Comparison of ENCODE assay signal across 15 cellular contexts in the genomic region with DNA sequence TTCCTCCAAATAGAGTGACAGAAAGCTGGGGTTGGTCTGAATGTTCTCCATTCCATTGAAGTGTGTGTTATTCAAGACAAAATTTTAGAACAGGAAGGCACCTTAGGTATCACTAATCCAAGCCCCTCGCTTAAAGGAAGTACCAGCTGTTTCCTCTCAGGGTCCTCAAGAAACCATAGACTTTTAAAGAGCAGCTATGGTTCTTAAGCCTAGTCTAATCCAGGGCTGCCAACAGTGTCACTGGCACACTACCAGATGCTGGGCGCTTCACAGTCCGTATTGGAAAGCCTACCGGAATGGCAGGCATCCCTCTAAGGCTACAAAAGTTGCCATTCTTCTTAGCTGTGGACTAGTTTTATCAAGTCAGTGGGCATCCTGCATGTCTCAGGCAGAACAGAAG. TPM values are rescaled to one million over a fixed set of nuclear protein-coding genes. Genes with fewer than 3 reads are reported as not detected.
A peak's percentile ranks its signal among the peaks of the same experiment; 100 is the strongest.
DNase-seq lines count a peak whose midpoint lies in the region; ATAC-seq, FAIRE-seq and TF ChIP-seq lines count a peak whose summit lies in the region.
"Had no signal": no experiment of that assay in that cellular context is flagged by ENCODE, and none has a peak within 500 bp of the region (broad histone marks: within the 10 kb centered on the region; RNA-seq: fewer than 3 reads in every experiment).

No MANE protein-coding gene starts in this region.

- H3K4me1 ChIP-seq in CD4-positive, CD25-positive, alpha-beta regulatory T cell (ENCODE audit: control insufficient read depth, insufficient read depth, low read length, poor library complexity, severe bottlenecking), result peaks cover 63% of the 10 kb centered on the region
- H3K4me1 ChIP-seq in DOHH2 (ENCODE audit: control insufficient read depth, low read length) (peaks cover 77% of the 10 kb centered on the region), Panc1 (ENCODE audit: control insufficient read depth, insufficient read depth, low read length) (peaks cover 11% of the 10 kb centered on the region), keratinocyte (ENCODE audit: control insufficient read depth, extremely low read depth, insufficient read depth, low read length) (peaks cover 36% of the 10 kb centered on the region), left lung (peaks cover 5 to 55% of the 10 kb centered on the region in 2 donors)

- no peak for ATAC-seq in CD4-positive, CD25-positive, alpha-beta regulatory T cell (ENCODE audit: low read depth in 2 of 2)
- ATAC-seq in Panc1 (no peak), left lung (no peak)

- peak in 1 of 3 donors; percentile 44 for DNase-seq in CD4-positive, CD25-positive, alpha-beta regulatory T cell
- DNase-seq in Panc1 (ENCODE audit: low read depth, low spot score) (no peak), keratinocyte (ENCODE audit: low read depth, low spot score) (no peak), NCI-H1048 (lab: John Stamatoyannopoulos, UW) (no peak), left lung (no peak), COLO829 (ENCODE audit: low spot score) (no peak), NCI-H2227 treated with DMSO at 0.1 percent for 48 hours (lab: John Stamatoyannopoulos, UW) (no peak)
- DNase-seq: amniotic stem cell; dorsolateral prefrontal cortex; foreskin fibroblast; NCI-H345; nucleus accumbens; stimulated activated CD4-positive, alpha-beta T cell treated with anti-CD3 and anti-CD28 coated beads, Interleukin-4, amount 100 ng/mL, for 24 hours had no signal

- no peaks in the 10 kb centered on the region for H3K27me3 ChIP-seq in CD4-positive, CD25-positive, alpha-beta regulatory T cell (ENCODE audit: control insufficient read depth, insufficient read depth, low read length)
- H3K27me3 ChIP-seq in DOHH2 (ENCODE audit: control insufficient read depth, low read length) (no peaks in the 10 kb centered on the region), Panc1 (ENCODE audit: control insufficient read depth, insufficient read depth, low read length) (no peaks in the 10 kb centered on the region), keratinocyte (ENCODE audit: control insufficient read depth, extremely low read depth, insufficient read depth, low read length) (no peaks in the 10 kb centered on the region), left lung (no peaks in the 10 kb centered on the region)
- H3K27me3 ChIP-seq: dorsolateral prefrontal cortex had no signal

- CTCF ChIA-PET in Panc1 (lab: Charles Lee), result no interaction called here

- H3K36me3 ChIP-seq in CD4-positive, CD25-positive, alpha-beta regulatory T cell (ENCODE audit: control insufficient read depth, insufficient read depth, low read length), result no peaks in the 10 kb centered on the region
- H3K36me3 ChIP-seq in DOHH2 (ENCODE audit: control insufficient read depth, low read length) (peaks cover 20% of the 10 kb centered on the region), Panc1 (ENCODE audit: control insufficient read depth, insufficient read depth, low read length) (no peaks in the 10 kb centered on the region), keratinocyte (ENCODE audit: control insufficient read depth in 2 of 2, extremely low read depth in 1 of 2, insufficient read depth in 2 of 2, low read length in 2 of 2) (no peaks in the 10 kb centered on the region), left lung (no peaks in the 10 kb centered on the region)

- peaks cover 28% of the 10 kb centered on the region for H3F3A ChIP-seq in DOHH2 (ENCODE audit: control insufficient read depth, insufficient read depth)

- BruUV-seq in Panc1 (replicated peaks; lab: Mats Ljungman, UMichigan), result no TSS peak

- peaks cover 23 to 82% (median 50%) of the 10 kb centered on the region in 4 donors for H3K4me1 Mint-ChIP-seq in CD4-positive, CD25-positive, alpha-beta regulatory T cell

- no peaks in the 10 kb centered on the region for H3K27me3 Mint-ChIP-seq in CD4-positive, CD25-positive, alpha-beta regulatory T cell

- H3K9me3 Mint-ChIP-seq in CD4-positive, CD25-positive, alpha-beta regulatory T cell, result peaks cover 0 to 9% (median 0%) of the 10 kb centered on the region in 7 donors

- no peak for FAIRE-seq in keratinocyte (lab: Jason Lieb, UNC)
- FAIRE-seq: GM18507 had no signal

- H4K20me1 ChIP-seq in DOHH2 (ENCODE audit: control insufficient read depth, insufficient read depth, low read depth, low read length) (no peaks in the 10 kb centered on the region), keratinocyte (ENCODE audit: control insufficient read depth, extremely low read depth, insufficient read depth, low read length) (no peaks in the 10 kb centered on the region)

- peaks cover 0 to 5% of the 10 kb centered on the region in 2 experiments for H3K9me3 ChIP-seq in CD4-positive, CD25-positive, alpha-beta regulatory T cell (ENCODE audit: control insufficient read depth in 2 of 2, low read length in 2 of 2)
- H3K9me3 ChIP-seq in DOHH2 (ENCODE audit: control insufficient read depth, insufficient read depth, low read length) (peaks cover 10% of the 10 kb centered on the region), Panc1 (ENCODE audit: control insufficient read depth, insufficient read depth, low read depth, low read length) (no peaks in the 10 kb centered on the region), keratinocyte (ENCODE audit: control insufficient read depth, low read depth, low read length) (no peaks in the 10 kb centered on the region), left lung (peaks cover 0 to 2% of the 10 kb centered on the region in 2 donors)

- H3K9me2 ChIP-seq in DOHH2 (replicated peaks; ENCODE audit: control insufficient read depth, low read length), result no peaks in the 10 kb centered on the region

- POLR2A ChIA-PET in Panc1 (lab: Charles Lee), result no interaction called here

- dilution Hi-C loops in keratinocyte (cut with MboI; ENCODE audit: extremely low pct_ligation_motif_present, low sequenced_read_pairs), result no loop called here

- H2AFZ ChIP-seq in keratinocyte (ENCODE audit: control insufficient read depth, low read length), result peak overlapping the region; percentile 17

- in situ Hi-C loops in Panc1 (cut with HindIII; ENCODE audit: low pct_unique_long_range_greater_than_20kb, low sequenced_read_pairs), result no loop called here

- H3K4me3 Mint-ChIP-seq in CD4-positive, CD25-positive, alpha-beta regulatory T cell, result peak overlapping the region; percentile 95 to 100 (median 96)

- peaks cover 8% of the 10 kb centered on the region for H3K36me3 Mint-ChIP-seq in CD4-positive, CD25-positive, alpha-beta regulatory T cell

- H3K79me2 ChIP-seq in DOHH2 (ENCODE audit: control insufficient read depth, low read length) (peaks cover 52% of the 10 kb centered on the region), keratinocyte (ENCODE audit: control insufficient read depth, insufficient read depth, low read length) (peaks cover 3% of the 10 kb centered on the region)

- no peak for TF ChIP-seq CTCF in DOHH2 (IDR thresholded peaks at IDR 0.05; ENCODE audit: low read depth, low read length, poor library complexity, severe bottlenecking)
- TF ChIP-seq CTCF in Panc1 (IDR thresholded peaks at IDR 0.05), result no peak
- TF ChIP-seq CTCF in keratinocyte (optimal IDR thresholded peaks at IDR 0.05 in 1 of 3, IDR thresholded peaks at IDR 0.05 in 1 of 3, conservative IDR thresholded peaks at IDR 0.05 in 1 of 3; ENCODE audit: extremely low read depth in 1 of 3, insufficient read depth in 2 of 3, low read length in 3 of 3), result no peak
- no peak for TF ChIP-seq CTCF in left lung (IDR thresholded peaks at IDR 0.05)

- H3K27ac Mint-ChIP-seq in CD4-positive, CD25-positive, alpha-beta regulatory T cell, result peak overlapping the region; percentile 99 to 100 (median 99)

- H3K27ac ChIP-seq in CD4-positive, CD25-positive, alpha-beta regulatory T cell (ENCODE audit: insufficient read depth, low read length, poor library complexity, severe bottlenecking), result peak overlapping the region; percentile 96
- H3K27ac ChIP-seq in DOHH2 (ENCODE audit: low read depth, low read length) (peak overlapping the region; percentile 27), Panc1 (ENCODE audit: low read length) (peak overlapping the region; percentile 99; the same call in 1 of the 2 replicates), keratinocyte (ENCODE audit: control insufficient read depth, insufficient read depth, low read length) (no peak overlapping the region), left lung (no peak overlapping the region)

- H3K4me3 ChIP-seq in CD4-positive, CD25-positive, alpha-beta regulatory T cell (ENCODE audit: low read depth, low read length), result peak overlapping the region; percentile 85
- peak overlapping the region; percentile 82 for H3K4me3 ChIP-seq in DOHH2 (ENCODE audit: low read length)
- H3K4me3 ChIP-seq in Panc1 (ENCODE audit: low read depth in 2 of 2, low read length in 2 of 2), result no peak overlapping the region
- no peak overlapping the region for H3K4me3 ChIP-seq in keratinocyte (ENCODE audit: control insufficient read depth in 2 of 3, extremely low read depth in 1 of 3, insufficient read depth in 2 of 3, low read depth in 1 of 3, low read length in 3 of 3)
- no peak overlapping the region for H3K4me3 ChIP-seq in left lung

- no peak overlapping the region for H3K9ac ChIP-seq in keratinocyte (ENCODE audit: control insufficient read depth, extremely low read depth, insufficient read depth, low read length)

- H3K4me2 ChIP-seq in DOHH2 (ENCODE audit: low read length), result peak overlapping the region; percentile 89
- H3K4me2 ChIP-seq in keratinocyte (ENCODE audit: control insufficient read depth, extremely low read depth, insufficient read depth, low read depth, low read length), result peak overlapping the region; percentile 12

- H3K9me1 ChIP-seq in keratinocyte (ENCODE audit: control insufficient read depth, extremely low read depth, insufficient read depth, low read length), result no peaks in the 10 kb centered on the region

- intact Hi-C loops in Panc1 (cut with micrococcal nuclease; ENCODE audit: unreplicated experiment) (loop anchor here (10.0 kb wide), 1 partner anchor 112 kb away; a partner anchor contains a TSS), left lung (cut with DNase I) (no loop called here)

RNA-seq across cellular contexts. Expression of a gene that starts 1.9 kb away (rescaled TPM):
- total RNA-seq in CD4-positive, CD25-positive, alpha-beta regulatory T cell, result 10.7 TPM
- 10 to 100 TPM; 10.9 to 14.9 (median 14.5) TPM for polyA plus RNA-seq in CD4-positive, CD25-positive, alpha-beta regulatory T cell
- total RNA-seq in Panc1 (2021; ENCODE audit: unreplicated experiment) (12.0 TPM), left lung (1 to 10 TPM; 8.1 to 9.3 TPM)
- 6.4 TPM for polyA plus RNA-seq in Panc1 (2012; ENCODE audit: insufficient read length)
- 1.1 to 2.1 TPM (median 1.9 TPM) in 3 replicates for polyA plus RNA-seq in keratinocyte
- polyA plus RNA-seq in keratinocyte (2011; ENCODE audit: low read depth), result 1.2 TPM
- 0.62 and 0.91 TPM in 2 replicates for polyA plus RNA-seq in keratinocyte (2011; cell fraction: cytosol; rRNA removed)
- 1.3 and 1.7 TPM in 2 replicates for polyA plus RNA-seq in keratinocyte (2011; cell fraction: nucleus; rRNA removed)
- polyA plus RNA-seq in keratinocyte (2012; ENCODE audit: low replicate concordance), result 0.61 and 1.7 TPM in 2 replicates
- polyA minus RNA-seq in keratinocyte, result 0.49 to 5.1 TPM (median 1.8 TPM) in 3 replicates
- 1.3 TPM for polyA minus RNA-seq in keratinocyte (2011; cell fraction: cytosol; rRNA and poly(A)+ RNA removed)
- 1.1 and 2.9 TPM in 2 replicates for polyA minus RNA-seq in keratinocyte (2011; cell fraction: nucleus; rRNA and poly(A)+ RNA removed)

Comparison
In these comparisons a context has a peak if more than half of its experiments do, and no peak if none do; other contexts are left out.
1. H3K27ac ChIP-seq: peak in CD4-positive, CD25-positive, alpha-beta regulatory T cell (single experiment), DOHH2 (single experiment) and Panc1 (single experiment); none in keratinocyte (single experiment) and left lung (0 of 2).
2. H3K4me3 ChIP-seq: peak in CD4-positive, CD25-positive, alpha-beta regulatory T cell (single experiment) and DOHH2 (single experiment); none in Panc1 (0 of 2), keratinocyte (0 of 3) and left lung (0 of 2).